In genomic region chr7:158139499-158139898, GRCh38 we compare ENCODE assay signal across 21 cellular contexts.
"Had no signal": no experiment of that assay in that cellular context is flagged by ENCODE, and none has a peak within 500 bp of the region (broad histone marks: within the 10 kb centered on the region; RNA-seq: fewer than 3 reads in every experiment).

No MANE protein-coding gene starts in this region.

- H3K79me2 ChIP-seq: hepatocyte had no signal

- H3K4me2 ChIP-seq: hepatocyte had no signal

- H3K36me3 Mint-ChIP-seq: immature natural killer cell had no signal

- H3K4me1 ChIP-seq: colonic mucosa, esophagus muscularis mucosa, foreskin keratinocyte, gastroesophageal sphincter, heart left ventricle, left lung, lower lobe of right lung had no signal

- FAIRE-seq: endothelial cell of umbilical vein, frontal cortex had no signal

- DNase-seq: colonic mucosa; cortex of kidney; effector CD8-positive, alpha-beta T cell; effector memory CD8-positive, alpha-beta T cell; foreskin keratinocyte; hypothalamus; immature natural killer cell; islet precursor cell; left cardiac atrium; left ventricle myocardium superior; lower lobe of right lung; mesenchymal stem cell; midbrain had no signal

- H3K4me3 ChIP-seq: colonic mucosa, esophagus muscularis mucosa, gastroesophageal sphincter, heart left ventricle, hepatocyte, left lung, lower lobe of right lung had no signal

- H3K27me3 ChIP-seq: colonic mucosa, esophagus muscularis mucosa, foreskin keratinocyte, gastroesophageal sphincter, hepatocyte, left lung had no signal

- H3K36me3 ChIP-seq: colonic mucosa, esophagus muscularis mucosa, gastroesophageal sphincter, heart left ventricle, left lung, lower lobe of right lung had no signal

- H3K4me1 Mint-ChIP-seq: immature natural killer cell had no signal

- H3K4me3 Mint-ChIP-seq: dendritic cell treated with granulocyte-macrophage colony-stimulating factor and Interleukin-4, amounts not matched to agents 40 ng/mL and 50 ng/mL, for 4 days; effector memory CD8-positive, alpha-beta T cell; immature natural killer cell had no signal

- H3K27ac ChIP-seq: colonic mucosa, esophagus muscularis mucosa, foreskin keratinocyte, gastroesophageal sphincter, heart left ventricle, hepatocyte, left lung, lower lobe of right lung had no signal

- H3K27ac Mint-ChIP-seq: dendritic cell treated with granulocyte-macrophage colony-stimulating factor and Interleukin-4, amounts not matched to agents 40 ng/mL and 50 ng/mL, for 4 days; effector memory CD8-positive, alpha-beta T cell; immature natural killer cell had no signal

- H3K9me3 Mint-ChIP-seq: effector memory CD8-positive, alpha-beta T cell had no signal

- ATAC-seq: effector memory CD8-positive, alpha-beta T cell; foreskin keratinocyte; gastroesophageal sphincter; heart left ventricle; left cardiac atrium; left lung; left ventricle myocardium superior; lower lobe of right lung had no signal

- H3K27me3 Mint-ChIP-seq: dendritic cell treated with granulocyte-macrophage colony-stimulating factor and Interleukin-4, amounts not matched to agents 40 ng/mL and 50 ng/mL, for 4 days; effector memory CD8-positive, alpha-beta T cell had no signal

- H2AFZ ChIP-seq: hepatocyte had no signal

- H3K9me3 ChIP-seq: colonic mucosa, lower lobe of right lung had no signal
